8 cellular contexts compared by ENCODE assay signal in genomic region chr7:143620646-143621045, GRCh38. TPM values are rescaled to one million over a fixed set of nuclear protein-coding genes. Genes with fewer than 3 reads are reported as not detected.
A peak's percentile ranks its signal among the peaks of the same experiment; 100 is the strongest.
DNase-seq lines count a peak whose midpoint lies in the region; ATAC-seq, FAIRE-seq and TF ChIP-seq lines count a peak whose summit lies in the region.
"Not testable (repeated sequence)": the region's sequence is repeated elsewhere in the genome, so short reads cannot be mapped to it uniquely, and the experiment has no call there.

Gene TCAF2 (plus strand): TSS chr7:143620974.

- not testable (repeated sequence) for H4K20me1 ChIP-seq in K562 (replicated peaks; ENCODE audit: control insufficient read depth, insufficient read depth, low read length)

- POLR2A ChIA-PET in BJ (lab: Charles Lee); activated CD8-positive, alpha-beta memory T cell treated with anti-CD3 and anti-CD28 coated beads for 36 hours (lab: Charles Lee); K562 (lab: Yijun Ruan, JAX): not testable (repeated sequence)

- not testable (repeated sequence) for BruUV-seq in K562 (replicated peaks; lab: Mats Ljungman, UMichigan)

- in situ Hi-C loops in K562 (cut with MboI): not testable (repeated sequence)

- H3K79me2 ChIP-seq in K562 (ENCODE audit: control insufficient read depth, insufficient read depth, low read length): not testable (repeated sequence)

- not testable (repeated sequence) for H3K9ac ChIP-seq in K562 (ENCODE audit: insufficient read depth in 1 of 2, low read depth in 2 of 2, low read length in 2 of 2)

- TF ChIP-seq POLR2A in K562 (conservative IDR thresholded peaks at IDR 0.05): not testable (repeated sequence)

- H3K4me1 ChIP-seq in K562 (replicated peaks in 1 of 2; ENCODE audit: control insufficient read depth in 2 of 2, insufficient read depth in 2 of 2, low read length in 2 of 2); mononuclear cell (ENCODE audit: insufficient read depth, low read length): not testable (repeated sequence)

- H3K27ac ChIP-seq in K562 (ENCODE audit: extremely low read depth, low read depth, low read length): not testable (repeated sequence)

- WGBS in K562 (ENCODE audit: insufficient coverage, low coverage, missing lambda C conversion rate): no CpG with 5 or more reads among the region's 38 CpGs

- not testable (repeated sequence) for H3K27me3 ChIP-seq in BJ (ENCODE audit: control insufficient read depth, insufficient read depth, low read length); K562 (ENCODE audit: control insufficient read depth in 2 of 2, insufficient read depth in 2 of 2, low read length in 2 of 2); mononuclear cell (ENCODE audit: insufficient read depth, low read length)

- peak; percentile 78 for FAIRE-seq in K562 (lab: Jason Lieb, UNC)

- intact Hi-C loops in K562 (cut with micrococcal nuclease): not testable (repeated sequence)

- H3K9me3 ChIP-seq in K562 (replicated peaks; ENCODE audit: control insufficient read depth, insufficient read depth, low read depth, low read length); mononuclear cell (ENCODE audit: low read depth, low read length): not testable (repeated sequence)

- not testable (repeated sequence) for TF ChIP-seq CTCF in BJ (IDR thresholded peaks at IDR 0.05; ENCODE audit: insufficient read depth, low read depth, low read length); K562 (IDR thresholded peaks at IDR 0.05 in 2 of 3, conservative IDR thresholded peaks at IDR 0.05 in 1 of 3; ENCODE audit: insufficient read depth in 2 of 3, low read depth in 1 of 3, low read length in 3 of 3)

- ATAC-seq in GM19351 (IDR thresholded peaks at IDR 0.05; ENCODE audit: unreplicated experiment) (peak; percentile 76), HG02798 (IDR thresholded peaks at IDR 0.05; ENCODE audit: poor library complexity, unreplicated experiment) (peak; percentile 86), HG03571 (IDR thresholded peaks at IDR 0.05; ENCODE audit: unreplicated experiment) (peak; percentile 91), K562 (peak; percentile 98)

- peak within 1 kb of the TSS; percentile 30 for H3K4me3 ChIP-seq in BJ (ENCODE audit: low read depth, low read length)
- H3K4me3 ChIP-seq in K562: 0 out of 2 replicates have a peak within 1 kb of the TSS, but pooled peaks have one; percentile 22
- H3K4me3 ChIP-seq in mononuclear cell (ENCODE audit: low read length): not testable (repeated sequence)

- not testable (repeated sequence) for H3K4me2 ChIP-seq in K562 (ENCODE audit: insufficient read depth, low read length)

- CTCF ChIA-PET in BJ (lab: Yijun Ruan, JAX); activated CD8-positive, alpha-beta memory T cell treated with anti-CD3 and anti-CD28 coated beads for 36 hours (lab: Charles Lee); K562 (lab: Yijun Ruan, JAX; ENCODE audit: low intra/inter-chr PET ratio): not testable (repeated sequence)

- not testable (repeated sequence) for H3K9me1 ChIP-seq in K562 (ENCODE audit: control insufficient read depth, insufficient read depth, low read length)

- TF ChIP-seq EP300 in K562 (IDR thresholded peaks at IDR 0.05; ENCODE audit: low read length): not testable (repeated sequence)

- TF ChIP-seq RAD21 in K562 (CRISPR knock-in tag; conservative IDR thresholded peaks at IDR 0.05 in 1 of 2, IDR thresholded peaks at IDR 0.05 in 1 of 2): not testable (repeated sequence)

- not testable (repeated sequence) for H3K36me3 ChIP-seq in BJ (ENCODE audit: control insufficient read depth, insufficient read depth, low read length); K562 (ENCODE audit: control insufficient read depth, insufficient read depth, low read length)

- not testable (repeated sequence) for H2AFZ ChIP-seq in K562 (ENCODE audit: low read depth, low read length)

- DNase-seq in BJ (ENCODE audit: low read depth); K562 (ENCODE audit: extremely low read depth in 1 of 4, low spot score in 3 of 4): not testable (repeated sequence)
- peak; percentile 38 for DNase-seq in stimulated activated CD8-positive, alpha-beta memory T cell treated with anti-CD3 and anti-CD28 coated beads, Interleukin-15, amount 100 ng/mL, for 24 hours (ENCODE audit: low read depth)

RNA-seq across cellular contexts. Expression of gene TCAF2, which starts in this region (rescaled TPM):
- polyA plus RNA-seq in BJ (2011; rRNA removed) (1.7 and 1.9 TPM in 2 replicates), K562 (2011; rRNA removed) (7.8 and 10.6 TPM in 2 replicates), K562 (2014; fragmentation: Illumina TruSeq; extraction: Trizol) (3.7 and 4.5 TPM in 2 replicates), K562 (2014; fragmentation: Nextera tagmentation; extraction: Ambion mirVana) (1 to 10 TPM in 1 of 2 experiments, under 1 TPM in 1; 0.79 to 1.0 TPM), K562 (2014; rRNA removed) (2.4 and 2.9 TPM in 2 replicates)
- polyA minus RNA-seq in BJ (2011; rRNA and poly(A)+ RNA removed): 2.6 and 2.8 TPM in 2 replicates
- 10 to 100 TPM; 27.5 to 29.4 TPM for total RNA-seq in activated CD8-positive, alpha-beta memory T cell treated with anti-CD3 and anti-CD28 coated beads for 36 hours
- total RNA-seq in K562 (2011; cell fraction: chromatin; rRNA removed; ENCODE audit: low replicate concordance): 17.9 and 18.0 TPM in 2 replicates
- total RNA-seq in K562 (2011; cell fraction: nucleolus; rRNA removed): 12.1 and 13.7 TPM in 2 replicates
- 15.3 and 20.9 TPM in 2 replicates for total RNA-seq in K562 (2011; cell fraction: nucleoplasm; rRNA removed)
- total RNA-seq in K562 (2014; rRNA removed) (2.9 and 3.1 TPM in 2 replicates), K562 (2014; rRNA removed; fragmentation: Illumina TruSeq; extraction: Trizol) (2.6 and 3.0 TPM in 2 replicates), K562 (2015; rRNA removed; fragmentation: Illumina TruSeq; extraction: Trizol) (3.0 and 3.2 TPM in 2 replicates), K562 (2021) (4.1 and 4.9 TPM in 2 replicates), mononuclear cell (27.3 TPM)
- 7.4 and 8.9 TPM in 2 replicates for polyA plus RNA-seq in K562 (2011; cell fraction: cytosol; rRNA removed)
- 12.2 and 16.4 TPM in 2 replicates for polyA plus RNA-seq in K562 (2011; cell fraction: nucleus; rRNA removed)
- 6.0 and 8.7 TPM in 2 replicates for polyA plus RNA-seq in K562 (2012)
- 10.3 and 17.4 TPM in 2 replicates for polyA minus RNA-seq in K562 (2011; rRNA and poly(A)+ RNA removed)
- polyA minus RNA-seq in K562 (2011; cell fraction: cytosol; rRNA and poly(A)+ RNA removed): 6.2 and 10.0 TPM in 2 replicates
- polyA minus RNA-seq in K562 (2011; cell fraction: nucleus; rRNA and poly(A)+ RNA removed): 10.8 and 13.0 TPM in 2 replicates
